19 cellular contexts compared by ENCODE assay signal in the genomic region with DNA sequence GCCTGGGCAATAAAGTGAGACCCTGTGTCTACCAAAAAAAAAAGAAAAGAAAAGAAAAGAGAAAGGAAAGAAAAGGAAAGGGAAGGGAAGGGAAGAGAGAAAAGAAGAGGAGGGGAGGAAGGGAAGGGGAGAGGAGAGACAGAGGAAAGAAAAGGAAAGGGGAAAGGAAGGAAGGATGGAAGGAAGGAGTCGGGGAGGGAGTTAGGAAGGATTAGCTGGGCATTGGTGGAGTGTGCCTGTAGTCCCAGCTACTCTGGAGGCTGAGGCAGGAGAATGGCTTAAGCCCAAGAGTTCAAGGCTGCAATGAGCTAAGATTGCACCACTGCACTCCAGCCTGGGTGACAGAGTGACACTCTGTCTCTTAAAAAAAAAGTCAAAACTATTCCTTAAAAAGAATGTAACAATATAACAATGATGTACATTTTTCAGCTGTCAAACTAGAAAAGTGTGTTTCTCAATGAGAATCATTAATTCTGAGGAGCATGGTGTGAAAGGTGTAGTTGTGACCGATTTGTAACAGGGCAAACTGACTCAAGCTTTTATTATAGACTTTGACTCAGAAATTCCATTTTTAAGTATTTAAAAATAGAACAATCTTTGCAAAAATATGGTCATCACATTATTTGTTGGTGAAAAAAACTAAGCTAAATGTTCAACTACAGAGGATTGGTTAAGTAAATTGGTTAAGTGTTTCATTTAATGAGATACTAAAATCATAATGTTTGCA. TPM values are rescaled to one million over a fixed set of nuclear protein-coding genes. Genes with fewer than 3 reads are reported as not detected.
DNase-seq lines count a peak whose midpoint lies in the region; ATAC-seq and TF ChIP-seq lines count a peak whose summit lies in the region.
"Had no signal": no experiment of that assay in that cellular context is flagged by ENCODE, and none has a peak within 500 bp of the region (broad histone marks: within the 10 kb centered on the region; RNA-seq: fewer than 3 reads in every experiment).

No MANE protein-coding gene starts in this region.

- H3K4me3 Mint-ChIP-seq in activated CD4-positive, alpha-beta T cell treated with anti-CD3 and anti-CD28 coated beads, Interleukin-2, amount 10 ng/mL, durations not matched to agents 24 days and 14 days: no peak overlapping the region
- H3K4me3 Mint-ChIP-seq in activated CD4-positive, alpha-beta T cell treated with anti-CD3 and anti-CD28 coated beads, Interleukin-2, amount 10 ng/mL, durations not matched to agents 7 days and 5 days: no peak overlapping the region
- no peak overlapping the region for H3K4me3 Mint-ChIP-seq in activated naive CD8-positive, alpha-beta T cell treated with anti-CD3 and anti-CD28 coated beads, Interleukin-2, amount 50 U/mL, for 24 hours
- H3K4me3 Mint-ChIP-seq in WTC11: no peak overlapping the region
- H3K4me3 Mint-ChIP-seq: CD4-positive, alpha-beta T cell had no signal

- H3K27ac Mint-ChIP-seq in activated CD4-positive, alpha-beta T cell treated with anti-CD3 and anti-CD28 coated beads, Interleukin-2, amount 10 ng/mL, durations not matched to agents 24 days and 14 days: peak overlapping the region; percentile 30
- no peak overlapping the region for H3K27ac Mint-ChIP-seq in activated CD4-positive, alpha-beta T cell treated with anti-CD3 and anti-CD28 coated beads, Interleukin-2, amount 10 ng/mL, durations not matched to agents 7 days and 5 days
- peak overlapping the region; percentile 32 for H3K27ac Mint-ChIP-seq in activated naive CD8-positive, alpha-beta T cell treated with anti-CD3 and anti-CD28 coated beads, Interleukin-2, amount 50 U/mL, for 24 hours
- H3K27ac Mint-ChIP-seq in WTC11: no peak overlapping the region
- H3K27ac Mint-ChIP-seq: CD4-positive, alpha-beta T cell had no signal

- ATAC-seq in activated naive CD8-positive, alpha-beta T cell treated with anti-CD3 and anti-CD28 coated beads, Interleukin-2, amount 50 U/mL, for 24 hours: no peak
- ATAC-seq in HG03108 (IDR thresholded peaks at IDR 0.05; ENCODE audit: unreplicated experiment) (no peak), WTC11 (no peak)

- peaks cover 8 to 13% of the 10 kb centered on the region in 2 experiments; a peak in 2 of 3 replicates for H3K36me3 ChIP-seq in HEK293 (ENCODE audit: control insufficient read depth in 2 of 2, insufficient read depth in 1 of 2, low read length in 2 of 2)

- H3K27me3 Mint-ChIP-seq in activated CD4-positive, alpha-beta T cell treated with anti-CD3 and anti-CD28 coated beads, Interleukin-2, amount 10 ng/mL, durations not matched to agents 24 days and 14 days: peaks cover 2% of the 10 kb centered on the region
- no peaks in the 10 kb centered on the region for H3K27me3 Mint-ChIP-seq in activated CD4-positive, alpha-beta T cell treated with anti-CD3 and anti-CD28 coated beads, Interleukin-2, amount 10 ng/mL, durations not matched to agents 7 days and 5 days
- H3K27me3 Mint-ChIP-seq in activated naive CD8-positive, alpha-beta T cell treated with anti-CD3 and anti-CD28 coated beads, Interleukin-2, amount 50 U/mL, for 24 hours: no peaks in the 10 kb centered on the region
- no peaks in the 10 kb centered on the region for H3K27me3 Mint-ChIP-seq in WTC11 (ENCODE audit: low read depth)
- H3K27me3 Mint-ChIP-seq: CD4-positive, alpha-beta T cell had no signal

- peaks cover 27% of the 10 kb centered on the region for H3K36me3 Mint-ChIP-seq in activated CD4-positive, alpha-beta T cell treated with anti-CD3 and anti-CD28 coated beads, Interleukin-2, amount 10 ng/mL, durations not matched to agents 24 days and 14 days (ENCODE audit: low read depth)
- H3K36me3 Mint-ChIP-seq in activated CD4-positive, alpha-beta T cell treated with anti-CD3 and anti-CD28 coated beads, Interleukin-2, amount 10 ng/mL, durations not matched to agents 7 days and 5 days (ENCODE audit: low read depth): peaks cover 26% of the 10 kb centered on the region
- H3K36me3 Mint-ChIP-seq in activated naive CD8-positive, alpha-beta T cell treated with anti-CD3 and anti-CD28 coated beads, Interleukin-2, amount 50 U/mL, for 24 hours (ENCODE audit: low read depth): peaks cover 25% of the 10 kb centered on the region
- peaks cover 17% of the 10 kb centered on the region for H3K36me3 Mint-ChIP-seq in WTC11

- H3K9me3 Mint-ChIP-seq in activated CD4-positive, alpha-beta T cell treated with anti-CD3 and anti-CD28 coated beads, Interleukin-2, amount 10 ng/mL, durations not matched to agents 24 days and 14 days: no peaks in the 10 kb centered on the region
- H3K9me3 Mint-ChIP-seq in activated CD4-positive, alpha-beta T cell treated with anti-CD3 and anti-CD28 coated beads, Interleukin-2, amount 10 ng/mL, durations not matched to agents 7 days and 5 days: no peaks in the 10 kb centered on the region
- no peaks in the 10 kb centered on the region for H3K9me3 Mint-ChIP-seq in activated naive CD8-positive, alpha-beta T cell treated with anti-CD3 and anti-CD28 coated beads, Interleukin-2, amount 50 U/mL, for 24 hours
- H3K9me3 Mint-ChIP-seq in WTC11: peaks cover 3% of the 10 kb centered on the region; the same call in 1 of the 2 replicates
- H3K9me3 Mint-ChIP-seq: CD4-positive, alpha-beta T cell had no signal

- H3K4me1 ChIP-seq in HEK293 (ENCODE audit: control insufficient read depth, insufficient read depth, low read length): no peaks in the 10 kb centered on the region

- no peak overlapping the region for H3K4me3 ChIP-seq in HEK293 (ENCODE audit: low read depth, low read length)

- no peak for DNase-seq in activated CD4-positive, alpha-beta T cell treated with anti-CD3 and anti-CD28 coated beads, Interleukin-2, amount 10 ng/mL, durations not matched to agents 24 days and 14 days
- no peak for DNase-seq in activated CD4-positive, alpha-beta T cell treated with anti-CD3 and anti-CD28 coated beads, Interleukin-2, amount 10 ng/mL, durations not matched to agents 7 days and 5 days
- DNase-seq in activated naive CD8-positive, alpha-beta T cell treated with anti-CD3 and anti-CD28 coated beads, Interleukin-2, amount 50 U/mL, for 24 hours: no peak
- DNase-seq in myocyte (ENCODE audit: low read depth): peak; percentile 3
- no peak for DNase-seq in 8988T
- DNase-seq in WTC11 (ENCODE audit: low spot score): no peak
- DNase-seq: Calu3; CD4-positive, alpha-beta T cell; DMS79; GF-D8; IMR-90; Kasumi-1; NCI-H1436; NCI-H2081; NCI-H2227 treated with DMSO at 0.1 percent for 48 hours; NCI-H524 treated with DMSO at 0.1 percent for 48 hours; RPMI8226 had no signal

- no peaks in the 10 kb centered on the region for H3K9me3 ChIP-seq in HEK293 (ENCODE audit: control insufficient read depth, insufficient read depth, low read depth, low read length)

- TF ChIP-seq CTCF in HEK293 (tag by site-specific recombination; IDR thresholded peaks at IDR 0.05) (no peak), WTC11 (IDR thresholded peaks at IDR 0.05) (no peak)

- CTCF ChIA-PET in activated CD4-positive, alpha-beta T cell treated with anti-CD3 and anti-CD28 coated beads, Interleukin-2, amount 10 ng/mL, durations not matched to agents 7 days and 5 days (lab: Charles Lee): interaction anchor here (0.6 to 1.2 kb wide), 3 partner anchors 10 to 19 kb away, joined by 3 read pairs; a partner anchor contains a TSS
- CTCF ChIA-PET in HEK293 (lab: Yijun Ruan, JAX) (interaction anchor here (0.5 to 1.6 kb wide), 14 partner anchors 13 to 1078 kb away, joined by 3 to 7 read pairs (median 3); no protein-coding TSS in a partner anchor), WTC11 (lab: Charles Lee) (interaction anchor here (0.7 to 1.3 kb wide), 5 partner anchors 14 to 248 kb away, joined by 3 to 6 read pairs (median 4); a partner anchor contains a TSS)

- POLR2A ChIA-PET in activated CD4-positive, alpha-beta T cell treated with anti-CD3 and anti-CD28 coated beads, Interleukin-2, amount 10 ng/mL, durations not matched to agents 7 days and 5 days (lab: Charles Lee): no interaction called here
- POLR2A ChIA-PET in HEK293 (lab: Yijun Ruan, JAX) (interaction anchor here (0.7 to 7.6 kb wide), 3 partner anchors 9 to 249 kb away, joined by 3 to 51 read pairs (median 6); a partner anchor contains a TSS), WTC11 (lab: Charles Lee) (interaction anchor here (0.6 kb wide), 1 partner anchor 247 kb away, joined by 4 read pairs; no protein-coding TSS in a partner anchor)

- no peak overlapping the region for H3K27ac ChIP-seq in HEK293 (ENCODE audit: extremely low read depth, low read depth, low read length)

- H3K4me1 Mint-ChIP-seq in activated CD4-positive, alpha-beta T cell treated with anti-CD3 and anti-CD28 coated beads, Interleukin-2, amount 10 ng/mL, durations not matched to agents 24 days and 14 days: peaks cover 18% of the 10 kb centered on the region
- peaks cover 1% of the 10 kb centered on the region for H3K4me1 Mint-ChIP-seq in activated CD4-positive, alpha-beta T cell treated with anti-CD3 and anti-CD28 coated beads, Interleukin-2, amount 10 ng/mL, durations not matched to agents 7 days and 5 days
- H3K4me1 Mint-ChIP-seq in activated naive CD8-positive, alpha-beta T cell treated with anti-CD3 and anti-CD28 coated beads, Interleukin-2, amount 50 U/mL, for 24 hours: peaks cover 36% of the 10 kb centered on the region
- H3K4me1 Mint-ChIP-seq in WTC11: no peaks in the 10 kb centered on the region

- intact Hi-C loops in activated CD4-positive, alpha-beta T cell treated with anti-CD3 and anti-CD28 coated beads, Interleukin-2, amount 10 ng/mL, durations not matched to agents 24 days and 14 days (cut with micrococcal nuclease): loop anchor here (5.0 kb wide), 1 partner anchor 196 kb away; a partner anchor contains a TSS

TF ChIP-seq in HEK293, 187 proteins besides CTCF, POLR2A, EP300 and RAD21 (continues in another document):
- TF ChIP-seq ZNF394 (tag by site-specific recombination; IDR thresholded peaks at IDR 0.05; ENCODE audit: borderline replicate concordance) (peak; percentile 92; the same call in 1 of the 2 replicates), ZNF76 (tag by site-specific recombination; IDR thresholded peaks at IDR 0.05; ENCODE audit: borderline replicate concordance, low read depth) (no peak)

TF ChIP-seq in WTC11, 78 proteins besides CTCF, POLR2A, EP300 and RAD21 (continues in another document):
- TF ChIP-seq NFE2L1 (CRISPR knock-in tag; IDR thresholded peaks at IDR 0.05) (no peak), NR1H2 (CRISPR knock-in tag; IDR thresholded peaks at IDR 0.05) (no peak)

RNA-seq across cellular contexts. Expression of a gene that starts 14.7 kb away (rescaled TPM):
- total RNA-seq in activated CD4-positive, alpha-beta T cell treated with anti-CD3 and anti-CD28 coated beads, Interleukin-2, amount 10 ng/mL, durations not matched to agents 24 days and 14 days: 567 and 568 TPM in 2 replicates
- total RNA-seq in activated CD4-positive, alpha-beta T cell treated with anti-CD3 and anti-CD28 coated beads, Interleukin-2, amount 10 ng/mL, durations not matched to agents 7 days and 5 days: 100 to 1,000 TPM; 247 to 291 TPM
- total RNA-seq in myocyte: 167 and 185 TPM in 2 replicates
- polyA plus RNA-seq in myocyte (2012): 83.7 TPM
- 489 to 539 TPM (median 498 TPM) in 3 replicates for total RNA-seq in WTC11 (2021)

RNA-seq across cellular contexts. Expression of a gene that starts 52.8 kb away (rescaled TPM):
- 18.9 and 21.4 TPM in 2 replicates for total RNA-seq in activated CD4-positive, alpha-beta T cell treated with anti-CD3 and anti-CD28 coated beads, Interleukin-2, amount 10 ng/mL, durations not matched to agents 24 days and 14 days
- 1 to 10 TPM; 8.9 to 9.3 TPM for total RNA-seq in activated CD4-positive, alpha-beta T cell treated with anti-CD3 and anti-CD28 coated beads, Interleukin-2, amount 10 ng/mL, durations not matched to agents 7 days and 5 days
- 5.0 and 11.7 TPM in 2 replicates for total RNA-seq in myocyte
- polyA plus RNA-seq in myocyte (2012): 6.2 TPM
- total RNA-seq in WTC11 (2021): 5.0 to 7.6 TPM (median 6.3 TPM) in 3 replicates

Comparison
In these comparisons a context has a peak if more than half of its experiments do, and no peak if none do; other contexts are left out.
1. H3K27ac Mint-ChIP-seq: peak in activated CD4-positive, alpha-beta T cell treated with anti-CD3 and anti-CD28 coated beads, Interleukin-2, amount 10 ng/mL, durations not matched to agents 24 days and 14 days (single experiment) and activated naive CD8-positive, alpha-beta T cell treated with anti-CD3 and anti-CD28 coated beads, Interleukin-2, amount 50 U/mL, for 24 hours (single experiment); none in activated CD4-positive, alpha-beta T cell treated with anti-CD3 and anti-CD28 coated beads, Interleukin-2, amount 10 ng/mL, durations not matched to agents 7 days and 5 days (single experiment) and WTC11 (single experiment).